Comparison of ENCODE assay signal across 10 cellular contexts in the genomic region with DNA sequence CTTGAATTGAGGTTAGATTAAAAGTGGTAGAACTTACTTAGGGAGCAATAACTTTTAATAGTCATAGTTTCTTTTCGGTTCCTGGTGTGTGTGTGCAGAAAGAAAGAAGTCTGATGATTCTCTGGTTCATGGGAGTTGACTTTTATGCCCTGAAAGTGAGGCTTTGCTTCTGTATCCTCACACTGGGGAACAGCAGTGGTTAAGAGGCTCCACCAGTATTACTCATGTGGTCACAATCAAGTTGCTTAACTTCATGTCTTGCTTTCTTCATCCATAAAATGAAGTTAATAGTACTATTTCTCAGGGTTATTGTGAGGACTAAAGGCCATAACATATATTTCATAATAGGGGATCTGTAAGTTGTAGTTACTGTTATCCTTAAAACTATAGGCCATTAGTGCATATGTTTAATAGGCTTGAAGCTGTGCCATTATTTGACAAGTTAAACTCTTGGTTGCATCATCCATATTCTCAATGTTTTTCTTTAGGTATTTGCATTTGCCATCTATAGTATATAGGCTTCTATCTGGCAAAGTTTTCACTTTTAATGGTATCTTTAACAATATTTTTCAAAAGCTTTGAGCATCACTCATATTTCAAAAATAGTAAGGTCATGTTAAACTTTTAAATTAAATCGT.
DNase-seq lines count a peak whose midpoint lies in the region; ATAC-seq and TF ChIP-seq lines count a peak whose summit lies in the region.
"Had no signal": no experiment of that assay in that cellular context is flagged by ENCODE, and none has a peak within 500 bp of the region (broad histone marks: within the 10 kb centered on the region; RNA-seq: fewer than 3 reads in every experiment).

No MANE protein-coding gene starts in this region.

- no peaks in the 10 kb centered on the region for H3K36me3 Mint-ChIP-seq in activated naive CD8-positive, alpha-beta T cell treated with anti-CD3 and anti-CD28 coated beads, Interleukin-2, amount 50 U/mL, for 24 hours (ENCODE audit: low read depth)
- H3K36me3 Mint-ChIP-seq: CD8-positive, alpha-beta T cell had no signal

- TF ChIP-seq POLR2A in erythroblast (IDR thresholded peaks at IDR 0.05; ENCODE audit: low read length) = no peak

- no peaks in the 10 kb centered on the region for H3K9me3 Mint-ChIP-seq in activated naive CD8-positive, alpha-beta T cell treated with anti-CD3 and anti-CD28 coated beads, Interleukin-2, amount 50 U/mL, for 24 hours
- H3K9me3 Mint-ChIP-seq: CD8-positive, alpha-beta T cell had no signal

- no peak overlapping the region for H3K14ac ChIP-seq in neuronal stem cell (ENCODE audit: low read length)

- no peak overlapping the region for H3K4me3 Mint-ChIP-seq in activated naive CD8-positive, alpha-beta T cell treated with anti-CD3 and anti-CD28 coated beads, Interleukin-2, amount 50 U/mL, for 24 hours
- H3K4me3 Mint-ChIP-seq: CD8-positive, alpha-beta T cell had no signal

- no peak overlapping the region for H2BK120ac ChIP-seq in neuronal stem cell (ENCODE audit: low read depth, low read length)

- no peak overlapping the region for H4K91ac ChIP-seq in neuronal stem cell (ENCODE audit: low read depth, low read length, poor library complexity)

- H3K36me3 ChIP-seq in neuronal stem cell (replicated peaks in 1 of 2; ENCODE audit: control insufficient read depth in 2 of 2, insufficient read depth in 2 of 2, low read length in 2 of 2) = no peaks in the 10 kb centered on the region

- no peaks in the 10 kb centered on the region for H3K27me3 Mint-ChIP-seq in activated naive CD8-positive, alpha-beta T cell treated with anti-CD3 and anti-CD28 coated beads, Interleukin-2, amount 50 U/mL, for 24 hours

- intact Hi-C loops in right cardiac atrium (cut with DNase I) = loop anchor here in 1 of 4 donors (10.0 kb wide), 1 partner anchor 320 kb away; no protein-coding TSS in a partner anchor

- H3K27ac ChIP-seq in right cardiac atrium (ENCODE audit: low read length) (no peak overlapping the region), neuronal stem cell (replicated peaks; ENCODE audit: low read length) (no peak overlapping the region)

- H3K79me1 ChIP-seq in neuronal stem cell (ENCODE audit: low read depth, low read length) = no peaks in the 10 kb centered on the region

- no peak overlapping the region for H2AK5ac ChIP-seq in neuronal stem cell (ENCODE audit: low read depth, low read length)

- peaks cover 15% of the 10 kb centered on the region for H3K4me1 Mint-ChIP-seq in activated naive CD8-positive, alpha-beta T cell treated with anti-CD3 and anti-CD28 coated beads, Interleukin-2, amount 50 U/mL, for 24 hours

- no peak overlapping the region for H2BK15ac ChIP-seq in neuronal stem cell (ENCODE audit: low read length)

- 87% methylated on average over 2 of the region's 2 CpGs for WGBS in right cardiac atrium
- WGBS in neuronal stem cell (ENCODE audit: extremely low coverage in 2 of 2, insufficient read length in 2 of 2, insufficient replicate concordance in 1 of 2), 2 donors = no CpG with 5 or more reads among the region's 2 CpGs

- H3K9ac ChIP-seq in neuronal stem cell (ENCODE audit: low read depth, low read length, poor library complexity) = no peak overlapping the region

- H3K27me3 ChIP-seq in right cardiac atrium (ENCODE audit: control insufficient read depth, insufficient read depth) = no peaks in the 10 kb centered on the region
- no peaks in the 10 kb centered on the region for H3K27me3 ChIP-seq in neuronal stem cell (ENCODE audit: control insufficient read depth in 3 of 3, insufficient read depth in 3 of 3, low read depth in 1 of 3, low read length in 3 of 3)

- ATAC-seq in GM19397 (IDR thresholded peaks at IDR 0.05; ENCODE audit: unreplicated experiment) (peak; percentile 53), HG03139 (IDR thresholded peaks at IDR 0.05; ENCODE audit: unreplicated experiment) (peak; percentile 84), right cardiac atrium (no peak)
- ATAC-seq in activated naive CD8-positive, alpha-beta T cell treated with anti-CD3 and anti-CD28 coated beads, Interleukin-2, amount 50 U/mL, for 24 hours = peak; percentile 91
- ATAC-seq: CD8-positive, alpha-beta T cell had no signal

- no peak overlapping the region for H2BK12ac ChIP-seq in neuronal stem cell (ENCODE audit: low read length)

- H3K27ac Mint-ChIP-seq in activated naive CD8-positive, alpha-beta T cell treated with anti-CD3 and anti-CD28 coated beads, Interleukin-2, amount 50 U/mL, for 24 hours = no peak overlapping the region
- H3K27ac Mint-ChIP-seq: CD8-positive, alpha-beta T cell had no signal

- H3K4me2 ChIP-seq in neuronal stem cell (ENCODE audit: insufficient read depth, low read length, poor library complexity, severe bottlenecking) = no peak overlapping the region

- H3K18ac ChIP-seq in neuronal stem cell (ENCODE audit: low read length) = no peak overlapping the region

- no peak overlapping the region for H2AFZ ChIP-seq in neuronal stem cell (ENCODE audit: low read length)

- H3K4ac ChIP-seq in neuronal stem cell (ENCODE audit: low read length) = no peak overlapping the region

- no peak overlapping the region for H2BK5ac ChIP-seq in neuronal stem cell (ENCODE audit: low read length)

- H3K4me1 ChIP-seq in right cardiac atrium (ENCODE audit: control insufficient read depth, insufficient read depth, low read length) (no peaks in the 10 kb centered on the region), neuronal stem cell (ENCODE audit: control insufficient read depth in 2 of 2, insufficient read depth in 1 of 2, low read depth in 1 of 2, low read length in 2 of 2) (peaks cover 0 to 1% of the 10 kb centered on the region in 2 donors)

- H4K8ac ChIP-seq in neuronal stem cell (ENCODE audit: low read depth, low read length) = no peak overlapping the region

- peak; percentile 65 for DNase-seq in AG20443 (ENCODE audit: low spot score)
- no peak for DNase-seq in activated naive CD8-positive, alpha-beta T cell treated with anti-CD3 and anti-CD28 coated beads, Interleukin-2, amount 50 U/mL, for 24 hours
- DNase-seq in dedifferentiated amniotic fluid mesenchymal stem cell (ENCODE audit: extremely low spot score) = no peak
- no peak for DNase-seq in right cardiac atrium
- DNase-seq in neuronal stem cell (ENCODE audit: low spot score) = no peak
- no peak for DNase-seq in erythroblast (lab: John Stamatoyannopoulos, UW)
- DNase-seq: CD8-positive, alpha-beta T cell; effector CD4-positive, alpha-beta T cell had no signal

- H3K9me3 ChIP-seq in right cardiac atrium (ENCODE audit: control insufficient read depth, low read length) = no peaks in the 10 kb centered on the region
- no peaks in the 10 kb centered on the region for H3K9me3 ChIP-seq in neuronal stem cell (replicated peaks in 1 of 2; ENCODE audit: control insufficient read depth in 2 of 2, insufficient read depth in 1 of 2, low read depth in 1 of 2, low read length in 2 of 2)

- no peak overlapping the region for H3K4me3 ChIP-seq in right cardiac atrium (ENCODE audit: low read length)
- H3K4me3 ChIP-seq in neuronal stem cell (ENCODE audit: low read length in 2 of 2) = no peak overlapping the region

- no peak overlapping the region for H3K23ac ChIP-seq in neuronal stem cell (ENCODE audit: low read depth, low read length, poor library complexity)

Comparison
In these comparisons a context has a peak if more than half of its experiments do, and no peak if none do; other contexts are left out.
1. ATAC-seq: peak in GM19397 (single experiment), HG03139 (single experiment) and activated naive CD8-positive, alpha-beta T cell treated with anti-CD3 and anti-CD28 coated beads, Interleukin-2, amount 50 U/mL, for 24 hours (single experiment); none in right cardiac atrium (0 of 2).